ENCODE assay signal across 7 cellular contexts in genomic region chr12:75065482-75065881, GRCh38.
"Had no signal": no experiment of that assay in that cellular context is flagged by ENCODE, and none has a peak within 500 bp of the region (broad histone marks: within the 10 kb centered on the region; RNA-seq: fewer than 3 reads in every experiment).

No MANE protein-coding gene starts in this region.

- ATAC-seq: GM12878 had no signal

- FAIRE-seq: GM12878, GM12891, GM12892, GM18507, GM19239 had no signal

- DNase-seq: GDM1, GF-D8 had no signal

- H3K4me3 ChIP-seq: GM12878 had no signal
